8 cellular contexts compared by ENCODE assay signal in genomic region chr15:63157891-63158431, GRCh38. TPM values are rescaled to one million over a fixed set of nuclear protein-coding genes. Genes with fewer than 3 reads are reported as not detected.
A peak's percentile ranks its signal among the peaks of the same experiment; 100 is the strongest.
DNase-seq lines count a peak whose midpoint lies in the region; ATAC-seq and TF ChIP-seq lines count a peak whose summit lies in the region.

No MANE protein-coding gene starts in this region.

- H3K79me2 ChIP-seq in OCI-LY7 (ENCODE audit: insufficient read depth, low read depth, low read length) = peaks cover 16% of the 10 kb centered on the region; the same call in 1 of the 2 replicates

- H3K9me3 Mint-ChIP-seq in brain = peaks cover 0 to 2% (median 0%) of the 10 kb centered on the region in 5 experiments

- peak overlapping the region; percentile 98 to 100 (median 100) for H3K4me3 Mint-ChIP-seq in brain

- peaks cover 33% of the 10 kb centered on the region for H3K4me1 Mint-ChIP-seq in brain

- no peaks in the 10 kb centered on the region for H3K27me3 ChIP-seq in iPS-15b (ENCODE audit: control insufficient read depth, insufficient read depth, low read length)

- peak overlapping the region; percentile 86 for H3K9ac ChIP-seq in iPS-15b (ENCODE audit: low read depth, low read length)

- TF ChIP-seq CTCF in OCI-LY7 (conservative IDR thresholded peaks at IDR 0.05; ENCODE audit: low read length) (no peak), brain (conservative IDR thresholded peaks at IDR 0.05) (peak; percentile 13 to 29), retinal pigment epithelial cell (conservative IDR thresholded peaks at IDR 0.05; ENCODE audit: low read depth, low read length) (peak; percentile 24)

- ATAC-seq in HG02759 (IDR thresholded peaks at IDR 0.05; ENCODE audit: unreplicated experiment) = peak; percentile 20

- peak overlapping the region; percentile 67 for H3K27ac ChIP-seq in OCI-LY7 (ENCODE audit: low read depth, low read length, poor library complexity, severe bottlenecking)

- peaks cover 5% of the 10 kb centered on the region; the same call in 1 of the 2 replicates for H3K36me3 ChIP-seq in OCI-LY7 (ENCODE audit: insufficient read depth, low read length)
- peaks cover 8% of the 10 kb centered on the region for H3K36me3 ChIP-seq in iPS-15b (ENCODE audit: control insufficient read depth, insufficient read depth, low read length)

- H3K4me2 ChIP-seq in OCI-LY7 (ENCODE audit: low read length) = peak overlapping the region; percentile 89

- DNase-seq in stimulated activated CD4-positive, alpha-beta T cell treated with anti-CD3 and anti-CD28 coated beads, Interleukin-2, amount 100 ng/mL, for 48 hours = peak; percentile 14 to 16
- no peak for DNase-seq in stimulated activated CD4-positive, alpha-beta T cell treated with anti-CD3 and anti-CD28 coated beads, Interleukin-12 subunit alpha, Interleukin-12 subunit beta, amount 100 ng/mL, for 4 hours
- DNase-seq in OCI-LY7 (ENCODE audit: low spot score) (peak; percentile 53), retinal pigment epithelial cell (ENCODE audit: low read depth) (no peak), NCI-H128 (lab: John Stamatoyannopoulos, UW; ENCODE audit: unreplicated experiment) (no peak)

- POLR2A ChIA-PET in OCI-LY7 (lab: Charles Lee) = interaction anchor here (0.6 to 1.8 kb wide), 6 partner anchors 16 to 316 kb away, joined by 3 to 11 read pairs (median 4); partner anchors contain the start of gene APH1B

- peaks cover 17% of the 10 kb centered on the region for H3K27me3 Mint-ChIP-seq in brain

- no peaks in the 10 kb centered on the region for H4K20me1 ChIP-seq in OCI-LY7 (ENCODE audit: insufficient read depth, low read length)

- intact Hi-C loops in OCI-LY7 (cut with micrococcal nuclease; ENCODE audit: unreplicated experiment) = loop anchor here (1.0 to 10.0 kb wide), 4 partner anchors 31 to 247 kb away; partner anchors contain the start of genes APH1B, LACTB and RAB8B

- H3K36me3 Mint-ChIP-seq in brain = peaks cover 39% of the 10 kb centered on the region

- no peaks in the 10 kb centered on the region for H3K9me2 ChIP-seq in OCI-LY7 (ENCODE audit: insufficient read depth, low read length)

- peak overlapping the region; percentile 97 to 100 (median 99) for H3K27ac Mint-ChIP-seq in brain

- peak overlapping the region; percentile 93 for H2AFZ ChIP-seq in OCI-LY7 (ENCODE audit: low read length)

- peak overlapping the region; percentile 86 for H3K4me3 ChIP-seq in OCI-LY7 (ENCODE audit: low read depth, low read length, poor library complexity, severe bottlenecking)
- H3K4me3 ChIP-seq in iPS-15b (ENCODE audit: low read depth, low read length) = peak overlapping the region; percentile 92
- H3K4me3 ChIP-seq in retinal pigment epithelial cell (ENCODE audit: low read length) = peak overlapping the region; percentile 98

- H3K9me3 ChIP-seq in OCI-LY7 (ENCODE audit: low read length) (no peaks in the 10 kb centered on the region), iPS-15b (ENCODE audit: control insufficient read depth, insufficient read depth, low read length) (no peaks in the 10 kb centered on the region)

- CTCF ChIA-PET in OCI-LY7 (lab: Charles Lee; ENCODE audit: unreplicated experiment) = interaction anchor here (0.6 kb wide), 1 partner anchor 425 kb away, joined by 4 read pairs; no protein-coding TSS in a partner anchor

- TSS peak; percentile 92 for BruUV-seq in OCI-LY7 (replicated peaks; lab: Mats Ljungman, UMichigan)

- peaks cover 23% of the 10 kb centered on the region for H3K4me1 ChIP-seq in OCI-LY7 (ENCODE audit: insufficient read depth, low read length, poor library complexity, severe bottlenecking)
- H3K4me1 ChIP-seq in iPS-15b (ENCODE audit: control insufficient read depth, insufficient read depth, low read length) = peaks cover 3% of the 10 kb centered on the region

RNA-seq across cellular contexts. Expression of gene RPS27L, which starts 0.7 kb away (rescaled TPM):
- 41.3 and 55.5 TPM in 2 replicates for total RNA-seq in OCI-LY7 (2014; rRNA removed; shearing (Covaris generic))
- total RNA-seq in OCI-LY7 (2022) = 60.3 and 77.1 TPM in 2 replicates
- 40.2 TPM for polyA plus RNA-seq in brain (ENCODE audit: insufficient read depth, low read depth, low replicate concordance)

RNA-seq across cellular contexts. Expression of gene RAB8B, which starts 31.4 kb away (rescaled TPM):
- 4.9 and 9.5 TPM in 2 replicates for total RNA-seq in OCI-LY7 (2014; rRNA removed; shearing (Covaris generic))
- 18.6 and 18.7 TPM in 2 replicates for total RNA-seq in OCI-LY7 (2022)
- polyA plus RNA-seq in brain (ENCODE audit: insufficient read depth, low read depth, low replicate concordance) = 3.1 TPM

RNA-seq across cellular contexts. Expression of gene LACTB, which starts 36.3 kb away (rescaled TPM):
- total RNA-seq in OCI-LY7 (2014; rRNA removed; shearing (Covaris generic)) = 3.2 and 5.0 TPM in 2 replicates
- 7.2 and 8.3 TPM in 2 replicates for total RNA-seq in OCI-LY7 (2022)
- 4.5 TPM for polyA plus RNA-seq in brain (ENCODE audit: insufficient read depth, low read depth, low replicate concordance)

Comparison
In these comparisons a context has a peak if more than half of its experiments do, and no peak if none do; other contexts are left out.
1. DNase-seq: peak in stimulated activated CD4-positive, alpha-beta T cell treated with anti-CD3 and anti-CD28 coated beads, Interleukin-2, amount 100 ng/mL, for 48 hours (2 of 2) and OCI-LY7 (single experiment); none in stimulated activated CD4-positive, alpha-beta T cell treated with anti-CD3 and anti-CD28 coated beads, Interleukin-12 subunit alpha, Interleukin-12 subunit beta, amount 100 ng/mL, for 4 hours (single experiment), retinal pigment epithelial cell (single experiment) and NCI-H128 (single experiment).
2. Peak in every context shown above with its lines, with median percentiles within 50 percentile points of each other: H3K4me3 ChIP-seq.